ENCODE assay signal across 10 cellular contexts in the genomic region with DNA sequence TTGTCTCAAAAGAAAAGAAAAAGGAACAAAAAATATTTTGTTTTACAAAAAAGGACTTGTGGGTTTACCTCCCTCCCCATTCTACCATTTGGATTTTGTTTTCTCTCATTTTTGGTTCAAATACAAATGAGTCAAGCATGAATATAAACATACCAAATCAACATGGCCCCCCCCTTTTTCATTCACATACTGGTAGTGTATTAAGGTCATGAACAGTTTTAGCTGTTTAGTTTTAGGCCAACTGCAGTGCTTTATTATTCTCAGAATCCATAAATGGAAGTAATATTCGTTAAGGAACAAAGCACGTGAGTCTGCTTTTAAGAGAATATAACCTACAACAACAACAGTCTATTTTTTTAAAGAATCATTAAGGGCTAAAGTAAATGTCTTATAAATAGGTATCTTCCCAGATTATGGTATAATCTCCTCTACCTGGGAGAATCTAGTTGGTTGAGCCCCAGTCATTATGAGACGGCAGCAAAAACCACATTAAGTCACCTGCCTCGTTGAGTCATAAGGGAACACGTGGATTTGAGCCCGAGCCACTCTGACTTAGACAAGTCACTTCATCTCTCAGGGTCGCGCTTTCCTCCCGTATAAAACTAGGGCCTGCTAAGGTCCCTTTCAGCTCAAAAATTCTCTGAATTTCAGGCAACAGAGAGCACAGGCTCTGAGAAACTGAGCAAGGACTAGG. TPM values are rescaled to one million over a fixed set of nuclear protein-coding genes. Genes with fewer than 3 reads are reported as not detected.
DNase-seq lines count a peak whose midpoint lies in the region; ATAC-seq and TF ChIP-seq lines count a peak whose summit lies in the region.
"Had no signal": no experiment of that assay in that cellular context is flagged by ENCODE, and none has a peak within 500 bp of the region (broad histone marks: within the 10 kb centered on the region; RNA-seq: fewer than 3 reads in every experiment).

No MANE protein-coding gene starts in this region.

- H3K9me2 ChIP-seq in PC-3 (replicated peaks; ENCODE audit: low read length), result no peaks in the 10 kb centered on the region

- H3K36me3 Mint-ChIP-seq in endodermal cell (ENCODE audit: low read depth), result peaks cover 6% of the 10 kb centered on the region

- TF ChIP-seq CTCF in GM13976 (IDR thresholded peaks at IDR 0.05; ENCODE audit: borderline replicate concordance, control extremely low read depth, extremely low read depth, insufficient read depth, missing control alignments) (no peak), PC-3 (conservative IDR thresholded peaks at IDR 0.05; ENCODE audit: low read depth, low read length) (no peak), endodermal cell (conservative IDR thresholded peaks at IDR 0.05) (no peak)

- H3K4me1 ChIP-seq in PC-3 (ENCODE audit: insufficient read depth, low read length) (peaks cover 8% of the 10 kb centered on the region; the same call in 1 of the 2 replicates), endodermal cell (ENCODE audit: control insufficient read depth, insufficient read depth, low read length) (no peaks in the 10 kb centered on the region)
- H3K4me1 ChIP-seq: Caco-2, parathyroid adenoma had no signal

- POLR2A ChIA-PET in PC-3 (lab: Charles Lee; ENCODE audit: unreplicated experiment), result no interaction called here

- H3K9ac ChIP-seq in PC-3 (ENCODE audit: low read length) (no peak overlapping the region), endodermal cell (ENCODE audit: extremely low read depth, low read length, poor library complexity, severe bottlenecking) (no peak overlapping the region)
- H3K9ac ChIP-seq: parathyroid adenoma had no signal

- 95% methylated on average over 7 of the region's 9 CpGs; no CpG with 5 or more reads in 1 of the 2 experiments for WGBS in endodermal cell (ENCODE audit: insufficient coverage in 1 of 2, insufficient read length in 1 of 2), 2 experiments

- no peak overlapping the region for H3K27ac Mint-ChIP-seq in endodermal cell

- H3K27me3 Mint-ChIP-seq in endodermal cell (ENCODE audit: insufficient read depth), result no peaks in the 10 kb centered on the region

- H3K9me3 ChIP-seq in PC-3 (ENCODE audit: low read length) (no peaks in the 10 kb centered on the region), endodermal cell (ENCODE audit: control insufficient read depth, low read length) (no peaks in the 10 kb centered on the region)
- H3K9me3 ChIP-seq: Caco-2 had no signal

- peak; percentile 87 for ATAC-seq in GM21529 (IDR thresholded peaks at IDR 0.05; ENCODE audit: unreplicated experiment)
- ATAC-seq in PC-3, result no peak; the same call in 1 of the 2 replicates

- peaks cover 46% of the 10 kb centered on the region for H3K9me3 Mint-ChIP-seq in endodermal cell

- intact Hi-C loops in PC-3 (cut with micrococcal nuclease), result no loop called here

- peak; percentile 28 for DNase-seq in GM13976 (ENCODE audit: low spot score)
- peak; percentile 62 for DNase-seq in PC-3
- DNase-seq in iris pigment epithelial cell (ENCODE audit: low read depth), result peak; percentile 1
- DNase-seq in endodermal cell, result no peak
- no peak for DNase-seq in superior temporal gyrus (ENCODE audit: extremely low spot score)
- DNase-seq in NCI-H345 (lab: John Stamatoyannopoulos, UW), result no peak
- no peak for DNase-seq in SHP77 treated with DMSO at 0.1 percent for 48 hours (lab: John Stamatoyannopoulos, UW)
- DNase-seq: Caco-2 had no signal

- H2AFZ ChIP-seq in PC-3 (ENCODE audit: low read length), result 0 out of 2 replicates have a peak overlapping the region, but pooled peaks have one; percentile 16
- H2AFZ ChIP-seq: parathyroid adenoma had no signal

- CTCF ChIA-PET in PC-3 (lab: Charles Lee), result no interaction called here

- H3K4me2 ChIP-seq in PC-3 (ENCODE audit: low read length), result no peak overlapping the region

- in situ Hi-C loops in GM13976 (cut with MboI; ENCODE audit: low sequenced_read_pairs, unreplicated experiment), result no loop called here

- H4K20me1 ChIP-seq in PC-3 (ENCODE audit: low read length), result no peaks in the 10 kb centered on the region

- H3K27ac ChIP-seq in PC-3 (ENCODE audit: low read length) (peak overlapping the region; percentile 22; the same call in 1 of the 2 replicates), endodermal cell (ENCODE audit: low read depth, low read length) (no peak overlapping the region)
- H3K27ac ChIP-seq: parathyroid adenoma had no signal

- no peaks in the 10 kb centered on the region for H3F3A ChIP-seq in PC-3 (ENCODE audit: low read length, unreplicated experiment)

- no peak overlapping the region for H3K4me3 ChIP-seq in PC-3 (ENCODE audit: low read length)
- H3K4me3 ChIP-seq in endodermal cell (ENCODE audit: low read length), result no peak overlapping the region

- no peaks in the 10 kb centered on the region for H3K79me2 ChIP-seq in PC-3 (ENCODE audit: low read length)
- H3K79me2 ChIP-seq: parathyroid adenoma had no signal

- H3K4me1 Mint-ChIP-seq in endodermal cell, result no peaks in the 10 kb centered on the region

- BruUV-seq in PC-3 (replicated peaks; lab: Mats Ljungman, UMichigan), result no TSS peak

- H3K27me3 ChIP-seq in PC-3 (ENCODE audit: low read length) (no peaks in the 10 kb centered on the region), endodermal cell (ENCODE audit: control insufficient read depth, insufficient read depth, low read length, poor library complexity, severe bottlenecking) (no peaks in the 10 kb centered on the region)

- H3K36me3 ChIP-seq in PC-3 (ENCODE audit: low read depth, low read length) (peaks cover 9% of the 10 kb centered on the region), endodermal cell (ENCODE audit: control insufficient read depth, insufficient read depth, low read length) (peaks cover 5% of the 10 kb centered on the region)

- H3K4me3 Mint-ChIP-seq in endodermal cell, result no peak overlapping the region

RNA-seq across cellular contexts. Expression of gene BCLAF3, which starts 26.7 kb away (rescaled TPM):
- total RNA-seq in PC-3 (2014; rRNA removed), result 5.4 and 6.9 TPM in 2 replicates
- total RNA-seq in endodermal cell, result 1 to 10 TPM; 8.7 to 9.7 TPM
- polyA plus RNA-seq in endodermal cell (2013, experiment 1 of 2), result 6.1 TPM
- polyA plus RNA-seq in endodermal cell (2013, experiment 2 of 2), result 5.5 TPM

Comparison
In these comparisons a context has a peak if more than half of its experiments do, and no peak if none do; other contexts are left out.
1. DNase-seq: peak in GM13976 (single experiment), PC-3 (single experiment) and iris pigment epithelial cell (single experiment); none in endodermal cell (single experiment), superior temporal gyrus (single experiment), NCI-H345 (single experiment) and SHP77 treated with DMSO at 0.1 percent for 48 hours (single experiment).